Comparison of ENCODE assay signal across 11 cellular contexts in genomic region chr19:50722248-50723013, GRCh38. TPM values are rescaled to one million over a fixed set of nuclear protein-coding genes. Genes with fewer than 3 reads are reported as not detected.
DNase-seq lines count a peak whose midpoint lies in the region; ATAC-seq, FAIRE-seq and TF ChIP-seq lines count a peak whose summit lies in the region.
"Had no signal": no experiment of that assay in that cellular context is flagged by ENCODE, and none has a peak within 500 bp of the region (broad histone marks: within the 10 kb centered on the region; RNA-seq: fewer than 3 reads in every experiment).

No MANE protein-coding gene starts in this region.

- no peak overlapping the region for H4K8ac ChIP-seq in H1 (ENCODE audit: extremely low read depth, insufficient read depth, low read length)

- H4K5ac ChIP-seq in H1 (ENCODE audit: insufficient read length, low read depth, low read length), result no peak overlapping the region

- H2BK12ac ChIP-seq in H1 (ENCODE audit: low read depth, low read length), result peak overlapping the region; percentile 19; the same call in 1 of the 2 replicates

- H3K4ac ChIP-seq in H1 (replicated peaks; ENCODE audit: insufficient read length, low read depth, low read length), result no peak overlapping the region

- H3K9ac ChIP-seq in BLaER1, result peak overlapping the region; percentile 95
- H3K9ac ChIP-seq in H1 (replicated peaks in 1 of 4; ENCODE audit: extremely low read depth in 1 of 4, low read depth in 3 of 4, low read length in 3 of 4), result no peak overlapping the region
- H3K9ac ChIP-seq in neural progenitor cell, result no peak overlapping the region

- H2BK5ac ChIP-seq in H1 (ENCODE audit: low read depth, low read length), result peak overlapping the region; percentile 24; the same call in 1 of the 2 replicates

- H3K9me3 Mint-ChIP-seq in neural progenitor cell (no peaks in the 10 kb centered on the region), T-cell (no peaks in the 10 kb centered on the region)

- TF ChIP-seq POLR2A in H1 (IDR thresholded peaks at IDR 0.05; ENCODE audit: control extremely low read depth in 1 of 2, low read depth in 2 of 2, low read length in 2 of 2), result no peak

- H3K56ac ChIP-seq in H1 (replicated peaks; ENCODE audit: insufficient read length, low read depth, low read length), result no peak overlapping the region

- H3K18ac ChIP-seq in H1 (ENCODE audit: extremely low read depth, low read length), result peak overlapping the region; percentile 57

- ATAC-seq in T-cell (replicated peaks in 1 of 4), result no peak

- H4K20me1 ChIP-seq in BLaER1 (peaks cover 34% of the 10 kb centered on the region), H1 (replicated peaks in 1 of 2; ENCODE audit: control insufficient read depth in 1 of 2, insufficient read depth in 2 of 2, low read length in 2 of 2) (peaks cover 1 to 5% of the 10 kb centered on the region in 2 experiments), neural progenitor cell (ENCODE audit: low read depth) (peaks cover 11% of the 10 kb centered on the region)

- CTCF ChIA-PET in H1 (lab: Charles Lee; ENCODE audit: partially characterized antibody) (interaction anchor here (0.6 to 6.2 kb wide), 21 partner anchors 8 to 1000 kb away, joined by 3 to 134 read pairs (median 4); partner anchors contain the start of gene GPR32), T-cell (lab: Charles Lee) (interaction anchor here in 1 of 2 donors (0.6 kb wide), 1 partner anchor 49 kb away, joined by 4 read pairs; no protein-coding TSS in a partner anchor)

- H2AFZ ChIP-seq in H1 (ENCODE audit: low read length), result no peak overlapping the region
- no peak overlapping the region for H2AFZ ChIP-seq in neural progenitor cell (replicated peaks)

- TF ChIP-seq EP300 in H1 (IDR thresholded peaks at IDR 0.05; ENCODE audit: borderline replicate concordance in 1 of 2, low read depth in 2 of 2, low read length in 2 of 2), result no peak

- peaks cover 43% of the 10 kb centered on the region for H3K4me1 Mint-ChIP-seq in neural progenitor cell
- peaks cover 21 to 31% (median 21%) of the 10 kb centered on the region in 3 donors for H3K4me1 Mint-ChIP-seq in T-cell

- no peaks in the 10 kb centered on the region for H3K36me3 Mint-ChIP-seq in neural progenitor cell
- H3K36me3 Mint-ChIP-seq in T-cell, result no peaks in the 10 kb centered on the region

- H3K27me3 ChIP-seq in BLaER1 (no peaks in the 10 kb centered on the region), H1 (replicated peaks in 1 of 4; ENCODE audit: control insufficient read depth in 3 of 4, extremely low read depth in 1 of 4, insufficient read depth in 3 of 4, low read length in 3 of 4) (peaks cover 4 to 42% (median 26%) of the 10 kb centered on the region in 4 experiments), neural progenitor cell (peaks cover 90% of the 10 kb centered on the region)

- POLR2A ChIA-PET in H1 (lab: Charles Lee; ENCODE audit: partially characterized antibody) (interaction anchor here (1.2 to 11.8 kb wide), 8 partner anchors 10 to 83 kb away, joined by 3 to 72 read pairs (median 4); no protein-coding TSS in a partner anchor), T-cell (lab: Charles Lee) (no interaction called here)

- WGBS in H1 (ENCODE audit: extremely low coverage in 1 of 2, insufficient coverage in 1 of 2, insufficient read length in 1 of 2, insufficient replicate concordance in 2 of 2, low coverage in 1 of 2, low lambda C conversion rate in 2 of 2, missing lambda C conversion rate in 1 of 2), 2 experiments, result 72% methylated on average over 14 of the region's 15 CpGs; no CpG with 5 or more reads in 1 of the 2 experiments

- peaks cover 24% of the 10 kb centered on the region for H3K36me3 ChIP-seq in BLaER1
- no peaks in the 10 kb centered on the region for H3K36me3 ChIP-seq in H1 (ENCODE audit: control insufficient read depth in 2 of 4, insufficient read depth in 4 of 4, low read length in 3 of 4)
- H3K36me3 ChIP-seq in neural progenitor cell, result no peaks in the 10 kb centered on the region

- DNase-seq in Jurkat, Clone E6-1 (ENCODE audit: low read depth, low spot score), result no peak
- DNase-seq in H1 (ENCODE audit: low read depth in 1 of 2, low spot score in 2 of 2), result no peak
- DNase-seq in neural progenitor cell (ENCODE audit: low spot score), result no peak
- no peak for DNase-seq in GM20000 (ENCODE audit: low spot score)
- DNase-seq in DMS153 treated with DMSO at 0.1 percent for 48 hours (lab: John Stamatoyannopoulos, UW; ENCODE audit: unreplicated experiment), result no peak
- no peak for DNase-seq in activated T-cell treated with anti-CD3 and anti-CD28 coated beads, Interleukin-2, amount 50 U/mL, for 48 hours
- no peak for DNase-seq in T-cell
- DNase-seq: NCI-H2171 treated with DMSO at 0.1 percent for 48 hours, SW 1271 had no signal

- H4K91ac ChIP-seq in H1 (replicated peaks; ENCODE audit: insufficient read length, low read length), result peak overlapping the region; percentile 47

- TF ChIP-seq RAD21 in H1 (IDR thresholded peaks at IDR 0.05 in 1 of 2, conservative IDR thresholded peaks at IDR 0.05 in 1 of 2; ENCODE audit: low read depth in 2 of 2, low read length in 2 of 2), result no peak

- H3K9me3 ChIP-seq in BLaER1, result no peaks in the 10 kb centered on the region
- H3K9me3 ChIP-seq in H1 (ENCODE audit: insufficient read depth in 2 of 2, low read depth in 1 of 2, low read length in 1 of 2), result no peaks in the 10 kb centered on the region
- H3K9me3 ChIP-seq in neural progenitor cell (ENCODE audit: low read depth), result no peaks in the 10 kb centered on the region

- FAIRE-seq in H1 (lab: Jason Lieb, UNC), result no peak
- FAIRE-seq: colon had no signal

- H3K14ac ChIP-seq in H1 (ENCODE audit: insufficient read length), result no peak overlapping the region

- peaks cover 14% of the 10 kb centered on the region for H3F3A ChIP-seq in neural progenitor cell (ENCODE audit: low read depth)

- H2BK20ac ChIP-seq in H1 (ENCODE audit: low read length), result peak overlapping the region; percentile 74

- H3K27ac Mint-ChIP-seq in neural progenitor cell (no peak overlapping the region), T-cell (no peak overlapping the region)

- no peak overlapping the region for H3K23ac ChIP-seq in H1 (ENCODE audit: insufficient read length)

- H3K79me1 ChIP-seq in H1 (ENCODE audit: low read depth, low read length), result no peaks in the 10 kb centered on the region

- peak overlapping the region; percentile 98 for H3K27ac ChIP-seq in BLaER1
- no peak overlapping the region for H3K27ac ChIP-seq in H1 (ENCODE audit: low read depth, low read length)
- no peak overlapping the region for H3K27ac ChIP-seq in neural progenitor cell

- peak overlapping the region; percentile 74; the same call in 1 of the 2 replicates for H2BK15ac ChIP-seq in H1 (ENCODE audit: low read length)

- H3K27me3 Mint-ChIP-seq in neural progenitor cell (ENCODE audit: insufficient read depth, low read depth) (peaks cover 26% of the 10 kb centered on the region), T-cell (peaks cover 36 to 71% of the 10 kb centered on the region in 2 donors)

- no peak for TF ChIP-seq CTCF in H1 (IDR thresholded peaks at IDR 0.05; ENCODE audit: control extremely low read depth in 1 of 3, insufficient read depth in 1 of 3, low read depth in 1 of 3, low read length in 3 of 3)
- TF ChIP-seq CTCF in neural progenitor cell (IDR thresholded peaks at IDR 0.05), result no peak
- TF ChIP-seq CTCF in GM20000 (IDR thresholded peaks at IDR 0.05; ENCODE audit: extremely low read depth, missing control alignments), result no peak

- H3K79me2 ChIP-seq in H1 (ENCODE audit: control insufficient read depth in 1 of 2, insufficient read depth in 2 of 2, low read length in 2 of 2), result peaks cover 0 to 5% of the 10 kb centered on the region in 2 experiments; a peak in 1 of 4 replicates
- no peaks in the 10 kb centered on the region for H3K79me2 ChIP-seq in neural progenitor cell (ENCODE audit: low read depth)

- H2BK120ac ChIP-seq in H1 (replicated peaks; ENCODE audit: low read depth, low read length), result no peak overlapping the region

- peaks cover 15% of the 10 kb centered on the region for H3K23me2 ChIP-seq in H1 (ENCODE audit: low read depth, low read length)

- H3K4me3 ChIP-seq in BLaER1, result peak overlapping the region; percentile 87
- peak overlapping the region; percentile 76 for H3K4me3 ChIP-seq in Jurkat, Clone E6-1 (ENCODE audit: low read length)
- H3K4me3 ChIP-seq in H1 (ENCODE audit: extremely low read depth in 1 of 4, insufficient read depth in 2 of 4, low read depth in 3 of 4, low read length in 4 of 4), result peak overlapping the region in 1 of 4 experiments; percentile 6; a peak in 1 of 8 replicates
- no peak overlapping the region for H3K4me3 ChIP-seq in neural progenitor cell

- H3K4me3 Mint-ChIP-seq in neural progenitor cell, result peak overlapping the region; percentile 74
- H3K4me3 Mint-ChIP-seq in T-cell, result peak overlapping the region in 1 of 3 donors; percentile 83

- peak overlapping the region; percentile 97 for H3K4me2 ChIP-seq in BLaER1
- H3K4me2 ChIP-seq in H1 (ENCODE audit: insufficient read depth in 1 of 2, low read depth in 2 of 2, low read length in 2 of 2), result peak overlapping the region; percentile 11 to 82; a peak in 3 of 4 replicates
- H3K4me2 ChIP-seq in neural progenitor cell, result no peak overlapping the region

- H2AK5ac ChIP-seq in H1 (ENCODE audit: low read depth, low read length), result no peak overlapping the region; the same call in 1 of the 2 replicates

- peaks cover 60% of the 10 kb centered on the region for H3K4me1 ChIP-seq in BLaER1
- H3K4me1 ChIP-seq in H1 (replicated peaks in 1 of 4; ENCODE audit: control insufficient read depth in 3 of 4, insufficient read depth in 4 of 4, low read length in 3 of 4), result peaks cover 4 to 36% (median 23%) of the 10 kb centered on the region in 4 experiments
- peaks cover 7% of the 10 kb centered on the region for H3K4me1 ChIP-seq in neural progenitor cell

RNA-seq across cellular contexts. Expression of gene CLEC11A, which starts 0.7 kb away (rescaled TPM):
- polyA plus RNA-seq in Jurkat, Clone E6-1 (2012; ENCODE audit: insufficient read depth, insufficient read length), result 11.3 TPM
- total RNA-seq in H1 (2021; fragmentation: NEBNext Ultra II Directional; extraction: Animal tissue kit (Norgen Biotek cat#: 25700)), result 4.3 and 5.2 TPM in 2 replicates
- 17.4 and 22.5 TPM in 2 replicates for polyA plus RNA-seq in H1 (2011; rRNA removed)
- polyA plus RNA-seq in H1 (2011; cell fraction: cytosol; rRNA removed), result 10.3 TPM
- 10.3 TPM for polyA plus RNA-seq in H1 (2011; cell fraction: nucleus; rRNA removed)
- 2.7 to 6.2 TPM (median 5.4 TPM) in 4 replicates for polyA plus RNA-seq in H1 (2012, experiment 1 of 2)
- 3.1 TPM for polyA plus RNA-seq in H1 (2012, experiment 2 of 2)
- 7.1 TPM for polyA plus RNA-seq in H1 (2013, experiment 1 of 2)
- polyA plus RNA-seq in H1 (2013, experiment 2 of 2), result 6.2 TPM
- 0.16 TPM in 1 of 2 replicates, not detected in the other for polyA minus RNA-seq in H1 (2011; rRNA and poly(A)+ RNA removed)
- polyA minus RNA-seq in H1 (2011; cell fraction: cytosol; rRNA and poly(A)+ RNA removed), result 1.8 TPM
- polyA minus RNA-seq in H1 (2011; cell fraction: nucleus; rRNA and poly(A)+ RNA removed), result 6.7 TPM
- total RNA-seq in neural progenitor cell (ENCODE audit: low replicate concordance) (0.09 and 3.4 TPM in 2 replicates), T-cell (1 to 10 TPM; 1.4 to 5.0 (median 3.7) TPM)

RNA-seq across cellular contexts. Expression of gene SHANK1, which starts 2.8 kb away (rescaled TPM):
- 12.6 TPM for polyA plus RNA-seq in Jurkat, Clone E6-1 (2012; ENCODE audit: insufficient read depth, insufficient read length)
- 3.7 and 3.9 TPM in 2 replicates for total RNA-seq in H1 (2021; fragmentation: NEBNext Ultra II Directional; extraction: Animal tissue kit (Norgen Biotek cat#: 25700))
- polyA plus RNA-seq in H1 (2011; rRNA removed), result 1.1 and 1.2 TPM in 2 replicates
- polyA plus RNA-seq in H1 (2011; cell fraction: cytosol; rRNA removed), result 0.88 TPM
- 7.0 TPM for polyA plus RNA-seq in H1 (2011; cell fraction: nucleus; rRNA removed)
- 2.6 to 5.1 TPM (median 3.8 TPM) in 4 replicates for polyA plus RNA-seq in H1 (2012, experiment 1 of 2)
- 1.4 TPM for polyA plus RNA-seq in H1 (2012, experiment 2 of 2)
- 1.8 TPM for polyA plus RNA-seq in H1 (2013, experiment 1 of 2)
- polyA plus RNA-seq in H1 (2013, experiment 2 of 2), result 1.1 TPM
- polyA minus RNA-seq in H1 (2011; rRNA and poly(A)+ RNA removed), result 0.54 and 0.98 TPM in 2 replicates
- polyA minus RNA-seq in H1 (2011; cell fraction: cytosol; rRNA and poly(A)+ RNA removed), result 3.0 TPM
- 6.6 TPM for polyA minus RNA-seq in H1 (2011; cell fraction: nucleus; rRNA and poly(A)+ RNA removed)
- 1.4 and 2.3 TPM in 2 replicates for total RNA-seq in neural progenitor cell (ENCODE audit: low replicate concordance)
- total RNA-seq in T-cell, result 1 to 10 TPM in 2 of 5 donors, under 1 TPM in 3; 0.06 to 3.3 (median 0.36) TPM

RNA-seq across cellular contexts. Expression of gene GPR32, which starts 47.8 kb away (rescaled TPM):
- polyA plus RNA-seq in Jurkat, Clone E6-1 (2012; ENCODE audit: insufficient read depth, insufficient read length), result not detected
- not detected in 2 replicates for total RNA-seq in H1 (2021; fragmentation: NEBNext Ultra II Directional; extraction: Animal tissue kit (Norgen Biotek cat#: 25700))
- polyA plus RNA-seq in H1 (2011; rRNA removed), result not detected in 2 replicates
- polyA plus RNA-seq in H1 (2011; cell fraction: cytosol; rRNA removed), result not detected
- polyA plus RNA-seq in H1 (2011; cell fraction: nucleus; rRNA removed), result not detected
- not detected in 4 replicates for polyA plus RNA-seq in H1 (2012, experiment 1 of 2)
- polyA plus RNA-seq in H1 (2012, experiment 2 of 2), result not detected
- not detected for polyA plus RNA-seq in H1 (2013, experiment 1 of 2)
- polyA plus RNA-seq in H1 (2013, experiment 2 of 2), result not detected
- polyA minus RNA-seq in H1 (2011; rRNA and poly(A)+ RNA removed), result not detected in 2 replicates
- polyA minus RNA-seq in H1 (2011; cell fraction: cytosol; rRNA and poly(A)+ RNA removed), result not detected
- not detected for polyA minus RNA-seq in H1 (2011; cell fraction: nucleus; rRNA and poly(A)+ RNA removed)
- total RNA-seq in neural progenitor cell (ENCODE audit: low replicate concordance) (not detected in 2 replicates), T-cell (not detected)
